9 cellular contexts compared by ENCODE assay signal in genomic region chr11:119340335-119341221, GRCh38. TPM values are rescaled to one million over a fixed set of nuclear protein-coding genes. Genes with fewer than 3 reads are reported as not detected.
DNase-seq lines count a peak whose midpoint lies in the region; ATAC-seq and TF ChIP-seq lines count a peak whose summit lies in the region.
"Had no signal": no experiment of that assay in that cellular context is flagged by ENCODE, and none has a peak within 500 bp of the region (broad histone marks: within the 10 kb centered on the region; RNA-seq: fewer than 3 reads in every experiment).

TSS of gene C1QTNF5 (minus strand) at chr11:119340883. CDS start at chr11:119340397, 486 bp downstream.

- no peak for ATAC-seq in GM21619 (IDR thresholded peaks at IDR 0.05; ENCODE audit: unreplicated experiment)
- ATAC-seq in GM18505 (IDR thresholded peaks at IDR 0.05; ENCODE audit: unreplicated experiment), result no peak

- peak; percentile 91 for DNase-seq in EH (ENCODE audit: low read depth)
- peak; percentile 93 for DNase-seq in astrocyte of the hippocampus (ENCODE audit: low read depth, low spot score)
- peak in 40 of 51 donors; percentile 40 to 83 (median 72) for DNase-seq in hypothalamus (lab: John Stamatoyannopoulos, UW)
- DNase-seq in pulmonary artery endothelial cell (ENCODE audit: low read depth, low spot score), result peak; percentile 82
- no peak for DNase-seq in NCI-H526 treated with DMSO at 0.1 percent for 48 hours (lab: John Stamatoyannopoulos, UW)
- no peak for DNase-seq in NCI-H2081 treated with DMSO at 0.1 percent for 48 hours (lab: John Stamatoyannopoulos, UW)

- TF ChIP-seq POLR2A in GM18505 (IDR thresholded peaks at IDR 0.05; ENCODE audit: borderline replicate concordance, extremely low read depth, insufficient read depth, insufficient read length), result no peak

RNA-seq across cellular contexts. Expression of gene C1QTNF5, which starts in this region (rescaled TPM):
- total RNA-seq in pulmonary artery endothelial cell, result 61.2 and 101 TPM in 2 replicates
- total RNA-seq: T-helper 2 cell treated with Interferon-gamma antibody and Interleukin-4, amounts not matched to agents 100 ng/mL and 5 ng/mL, for 36 hours had no signal

Comparison
In these comparisons a context has a peak if more than half of its experiments do, and no peak if none do; other contexts are left out.
1. DNase-seq: peak in EH (single experiment), astrocyte of the hippocampus (single experiment), hypothalamus (40 of 51) and pulmonary artery endothelial cell (single experiment); none in NCI-H526 treated with DMSO at 0.1 percent for 48 hours (single experiment) and NCI-H2081 treated with DMSO at 0.1 percent for 48 hours (single experiment).